1 cellular context compared by ENCODE assay signal in genomic region chr20:22430154-22430745, GRCh38.
TF ChIP-seq lines count a peak whose summit lies in the region.

No MANE protein-coding gene starts in this region.

TF ChIP-seq in HepG2, 621 proteins besides CTCF, POLR2A, EP300 and RAD21 (continued from another document and continues in another):
- TF ChIP-seq HINFP (CRISPR knock-in tag; IDR thresholded peaks at IDR 0.05; ENCODE audit: low read depth) (no peak), ZFP82 (CRISPR knock-in tag; IDR thresholded peaks at IDR 0.05; ENCODE audit: borderline replicate concordance) (peak; percentile 84; the same call in 1 of the 2 replicates), HES4 (CRISPR knock-in tag; IDR thresholded peaks at IDR 0.05; ENCODE audit: borderline replicate concordance) (0 out of 2 replicates have a peak, but pooled peaks have one; percentile 61), ZNF589 (CRISPR knock-in tag; conservative IDR thresholded peaks at IDR 0.05) (no peak), IRX3 (CRISPR knock-in tag; IDR thresholded peaks at IDR 0.05; ENCODE audit: borderline replicate concordance, low read depth) (no peak), ZNF430 (CRISPR knock-in tag; IDR thresholded peaks at IDR 0.05) (no peak), RAD51 (IDR thresholded peaks at IDR 0.05; ENCODE audit: borderline replicate concordance) (no peak), CHD4 (IDR thresholded peaks at IDR 0.05; ENCODE audit: borderline replicate concordance, low read length) (peak; percentile 58; the same call in 1 of the 2 replicates), CCAR2 (optimal IDR thresholded peaks at IDR 0.05; ENCODE audit: low read depth, low read length) (no peak), CREM (IDR thresholded peaks at IDR 0.05) (no peak), CREM (CRISPR knock-in tag; IDR thresholded peaks at IDR 0.05) (no peak), SRY (CRISPR knock-in tag; IDR thresholded peaks at IDR 0.05) (no peak), SMAD1 (CRISPR knock-in tag; IDR thresholded peaks at IDR 0.05; ENCODE audit: borderline replicate concordance, low read depth) (no peak; the same call in 1 of the 2 replicates), ZBTB26 (CRISPR knock-in tag; IDR thresholded peaks at IDR 0.05; ENCODE audit: borderline replicate concordance) (no peak), ZBTB25 (CRISPR knock-in tag; IDR thresholded peaks at IDR 0.05) (peak; percentile 10; the same call in 1 of the 2 replicates), THAP7 (CRISPR knock-in tag; IDR thresholded peaks at IDR 0.05) (no peak), NR3C1 (CRISPR knock-in tag; IDR thresholded peaks at IDR 0.05) (no peak), SP140L (CRISPR knock-in tag; IDR thresholded peaks at IDR 0.05; ENCODE audit: borderline replicate concordance) (no peak), HNRNPL (IDR thresholded peaks at IDR 0.05; ENCODE audit: low read depth, low read length) (no peak), ZBTB49 (CRISPR knock-in tag; IDR thresholded peaks at IDR 0.05; ENCODE audit: borderline replicate concordance) (no peak), ZBTB8A (CRISPR knock-in tag; IDR thresholded peaks at IDR 0.05; ENCODE audit: borderline replicate concordance, low read depth) (no peak), ZHX2 (IDR thresholded peaks at IDR 0.05; ENCODE audit: low read depth) (no peak), ZHX2 (CRISPR knock-in tag; IDR thresholded peaks at IDR 0.05; ENCODE audit: borderline replicate concordance) (no peak), CBX1 (IDR thresholded peaks at IDR 0.05; ENCODE audit: low read depth) (no peak), MYPOP (CRISPR knock-in tag; IDR thresholded peaks at IDR 0.05) (no peak), ZFP90 (CRISPR knock-in tag; IDR thresholded peaks at IDR 0.05; ENCODE audit: borderline replicate concordance) (no peak), EZH2 (conservative IDR thresholded peaks at IDR 0.05; ENCODE audit: low read depth, low read length) (no peak), ZNF282 (IDR thresholded peaks at IDR 0.05; ENCODE audit: partially characterized antibody) (no peak), ZNF567 (CRISPR knock-in tag; IDR thresholded peaks at IDR 0.05; ENCODE audit: borderline replicate concordance) (no peak), ZNF770 (CRISPR knock-in tag; IDR thresholded peaks at IDR 0.05) (no peak; the same call in 1 of the 2 replicates), ZNF350 (CRISPR knock-in tag; IDR thresholded peaks at IDR 0.05; ENCODE audit: borderline replicate concordance, low read depth) (no peak), ZNF558 (CRISPR knock-in tag; IDR thresholded peaks at IDR 0.05; ENCODE audit: borderline replicate concordance) (no peak), ZNF317 (CRISPR knock-in tag; IDR thresholded peaks at IDR 0.05) (no peak), ZNF367 (CRISPR knock-in tag; IDR thresholded peaks at IDR 0.05; ENCODE audit: borderline replicate concordance) (no peak), ZNF17 (CRISPR knock-in tag; IDR thresholded peaks at IDR 0.05) (no peak), ZUFSP (CRISPR knock-in tag; IDR thresholded peaks at IDR 0.05; ENCODE audit: borderline replicate concordance) (no peak), U2AF1 (optimal IDR thresholded peaks at IDR 0.05; ENCODE audit: low read depth, low read length) (no peak), ZNF710 (CRISPR knock-in tag; IDR thresholded peaks at IDR 0.05; ENCODE audit: borderline replicate concordance) (no peak)
